ENCODE assay signal across 23 cellular contexts in genomic region chr18:14089176-14089575, GRCh38.
"Had no signal": no experiment of that assay in that cellular context is flagged by ENCODE, and none has a peak within 500 bp of the region (broad histone marks: within the 10 kb centered on the region; RNA-seq: fewer than 3 reads in every experiment).

No MANE protein-coding gene starts in this region.

- H3K27ac Mint-ChIP-seq: immature natural killer cell; memory B cell; mesothelial cell of epicardium; naive thymus-derived CD4-positive, alpha-beta T cell; nephron; neural progenitor cell; stimulated activated effector memory CD8-positive, alpha-beta T cell treated with anti-CD3 and anti-CD28 coated beads, Interleukin-12 subunit alpha, Interleukin-12 subunit beta, amount 100 ng/mL, for 72 hours had no signal

- H3K4me3 Mint-ChIP-seq: immature natural killer cell; memory B cell; mesothelial cell of epicardium; naive thymus-derived CD4-positive, alpha-beta T cell; nephron; neural progenitor cell; stimulated activated effector memory CD8-positive, alpha-beta T cell treated with anti-CD3 and anti-CD28 coated beads, Interleukin-12 subunit alpha, Interleukin-12 subunit beta, amount 100 ng/mL, for 72 hours had no signal

- H3K4me1 ChIP-seq: esophagus muscularis mucosa, foreskin keratinocyte, neural progenitor cell, psoas muscle, sigmoid colon, thyroid gland had no signal

- H3K36me3 ChIP-seq: esophagus muscularis mucosa, neural progenitor cell, sigmoid colon, thyroid gland had no signal

- H3K9me3 ChIP-seq: esophagus muscularis mucosa, psoas muscle, sigmoid colon, stomach, thyroid gland had no signal

- H3K4me1 Mint-ChIP-seq: immature natural killer cell; memory B cell; mesothelial cell of epicardium; naive thymus-derived CD4-positive, alpha-beta T cell; nephron; stimulated activated effector memory CD8-positive, alpha-beta T cell treated with anti-CD3 and anti-CD28 coated beads, Interleukin-12 subunit alpha, Interleukin-12 subunit beta, amount 100 ng/mL, for 72 hours had no signal

- ATAC-seq: foreskin keratinocyte; naive thymus-derived CD4-positive, alpha-beta T cell; psoas muscle; right cardiac atrium; stimulated activated effector memory CD8-positive, alpha-beta T cell treated with anti-CD3 and anti-CD28 coated beads, Interleukin-12 subunit alpha, Interleukin-12 subunit beta, amount 100 ng/mL, for 72 hours had no signal

- DNase-seq: cerebellar nuclear complex; cortex of kidney; foreskin keratinocyte; hypothalamus; immature natural killer cell; kidney glomerular epithelial cell; naive thymus-derived CD4-positive, alpha-beta T cell; psoas muscle; sigmoid colon; stimulated activated CD4-positive, alpha-beta T cell treated with anti-CD3 and anti-CD28 coated beads, Interleukin-2, amount 100 ng/mL, for 24 hours; stimulated activated CD4-positive, alpha-beta T cell treated with anti-CD3 and anti-CD28 coated beads, Interleukin-4, amount 100 ng/mL, for 24 hours; stimulated activated naive CD4-positive, alpha-beta T cell treated with Interleukin-2 at 50 U/mL for 16 hours; stomach; thyroid gland; trophoblast cell had no signal

- H3K27me3 Mint-ChIP-seq: memory B cell had no signal

- H3K27ac ChIP-seq: esophagus muscularis mucosa, foreskin keratinocyte, neural progenitor cell, psoas muscle, sigmoid colon, stomach, thyroid gland had no signal

- H3K36me3 Mint-ChIP-seq: immature natural killer cell; memory B cell; mesothelial cell of epicardium; neural progenitor cell; stimulated activated effector memory CD8-positive, alpha-beta T cell treated with anti-CD3 and anti-CD28 coated beads, Interleukin-12 subunit alpha, Interleukin-12 subunit beta, amount 100 ng/mL, for 72 hours had no signal

- H3K9me3 Mint-ChIP-seq: immature natural killer cell; memory B cell; mesothelial cell of epicardium; naive thymus-derived CD4-positive, alpha-beta T cell; nephron; stimulated activated effector memory CD8-positive, alpha-beta T cell treated with anti-CD3 and anti-CD28 coated beads, Interleukin-12 subunit alpha, Interleukin-12 subunit beta, amount 100 ng/mL, for 72 hours had no signal

- H3K4me3 ChIP-seq: esophagus muscularis mucosa, lung, neural progenitor cell, psoas muscle, sigmoid colon, stomach, thyroid gland had no signal
